2 cellular contexts compared by ENCODE assay signal in the genomic region with DNA sequence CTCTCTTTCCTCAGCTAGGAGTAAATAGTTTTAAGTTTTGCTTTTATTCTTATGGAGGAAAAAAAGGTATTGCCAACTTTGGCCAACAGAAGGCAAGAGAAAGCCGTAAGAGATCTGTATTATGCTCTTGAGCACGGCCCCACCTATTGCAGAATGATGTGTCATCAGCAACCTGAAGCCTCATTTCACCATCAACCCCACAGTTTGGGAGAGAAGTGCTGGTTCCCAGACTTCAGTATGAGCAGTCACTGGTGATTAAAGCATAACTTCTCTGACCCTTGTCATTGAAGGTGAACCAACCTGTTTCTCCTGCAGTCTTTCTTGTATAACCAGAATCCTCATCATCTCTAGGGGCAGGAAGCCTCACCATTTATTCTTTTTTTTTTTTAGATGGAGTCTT.
TF ChIP-seq lines count a peak whose summit lies in the region.

No MANE protein-coding gene starts in this region.

TF ChIP-seq in Ishikawa, 13 proteins besides CTCF, POLR2A, EP300 and RAD21 (continued from another document):
- TF ChIP-seq NFIC (IDR thresholded peaks at IDR 0.05) (peak; percentile 68; the same call in 1 of the 2 replicates), TAF1 (IDR thresholded peaks at IDR 0.05; ENCODE audit: low read depth) (no peak), TEAD4 (IDR thresholded peaks at IDR 0.05) (peak; percentile 77), ZBTB7A (IDR thresholded peaks at IDR 0.05; ENCODE audit: low read depth) (no peak), CEBPB (IDR thresholded peaks at IDR 0.05) (peak; percentile 86), EGR1 (IDR thresholded peaks at IDR 0.05) (no peak), MAX (IDR thresholded peaks at IDR 0.05) (peak; percentile 35; the same call in 1 of the 2 replicates), FOXM1 (IDR thresholded peaks at IDR 0.05; ENCODE audit: borderline replicate concordance, low read depth) (peak; percentile 63; the same call in 1 of the 2 replicates), REST (IDR thresholded peaks at IDR 0.05; ENCODE audit: low read depth) (no peak), YY1 (IDR thresholded peaks at IDR 0.05; ENCODE audit: low read depth) (peak; percentile 61; the same call in 1 of the 2 replicates), CREB1 (IDR thresholded peaks at IDR 0.05; ENCODE audit: low read depth) (no peak)
- TF ChIP-seq, protein P1, sequence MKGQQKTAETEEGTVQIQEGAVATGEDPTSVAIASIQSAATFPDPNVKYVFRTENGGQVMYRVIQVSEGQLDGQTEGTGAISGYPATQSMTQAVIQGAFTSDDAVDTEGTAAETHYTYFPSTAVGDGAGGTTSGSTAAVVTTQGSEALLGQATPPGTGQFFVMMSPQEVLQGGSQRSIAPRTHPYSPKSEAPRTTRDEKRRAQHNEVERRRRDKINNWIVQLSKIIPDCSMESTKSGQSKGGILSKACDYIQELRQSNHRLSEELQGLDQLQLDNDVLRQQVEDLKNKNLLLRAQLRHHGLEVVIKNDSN (IDR thresholded peaks at IDR 0.05): peak; percentile 16; the same call in 1 of the 2 replicates

TF ChIP-seq in SK-N-SH treated with all-trans-retinoic acid at 6 μM for 48 hours, 23 proteins besides CTCF, POLR2A, EP300 and RAD21:
- TF ChIP-seq BACH2 (CRISPR knock-in tag; IDR thresholded peaks at IDR 0.05; ENCODE audit: borderline replicate concordance) (no peak), SNAI2 (CRISPR knock-in tag; IDR thresholded peaks at IDR 0.05) (no peak), TSHZ2 (CRISPR knock-in tag; IDR thresholded peaks at IDR 0.05) (no peak), ISL1 (CRISPR knock-in tag; IDR thresholded peaks at IDR 0.05) (no peak), ARNTL (CRISPR knock-in tag; IDR thresholded peaks at IDR 0.05; ENCODE audit: borderline replicate concordance, low read depth) (no peak), CSDC2 (CRISPR knock-in tag; IDR thresholded peaks at IDR 0.05) (no peak), TCF4 (CRISPR knock-in tag; IDR thresholded peaks at IDR 0.05; ENCODE audit: borderline replicate concordance) (no peak), ZNF70 (CRISPR knock-in tag; IDR thresholded peaks at IDR 0.05) (no peak), ZFP30 (CRISPR knock-in tag; IDR thresholded peaks at IDR 0.05) (no peak), PPARA (CRISPR knock-in tag; IDR thresholded peaks at IDR 0.05; ENCODE audit: borderline replicate concordance) (no peak), ZC3H10 (CRISPR knock-in tag; IDR thresholded peaks at IDR 0.05) (no peak), ZNF8 (CRISPR knock-in tag; IDR thresholded peaks at IDR 0.05) (no peak), ESRRG (CRISPR knock-in tag; IDR thresholded peaks at IDR 0.05) (no peak), RARB (CRISPR knock-in tag; IDR thresholded peaks at IDR 0.05) (no peak)
- TF ChIP-seq, protein P2, sequence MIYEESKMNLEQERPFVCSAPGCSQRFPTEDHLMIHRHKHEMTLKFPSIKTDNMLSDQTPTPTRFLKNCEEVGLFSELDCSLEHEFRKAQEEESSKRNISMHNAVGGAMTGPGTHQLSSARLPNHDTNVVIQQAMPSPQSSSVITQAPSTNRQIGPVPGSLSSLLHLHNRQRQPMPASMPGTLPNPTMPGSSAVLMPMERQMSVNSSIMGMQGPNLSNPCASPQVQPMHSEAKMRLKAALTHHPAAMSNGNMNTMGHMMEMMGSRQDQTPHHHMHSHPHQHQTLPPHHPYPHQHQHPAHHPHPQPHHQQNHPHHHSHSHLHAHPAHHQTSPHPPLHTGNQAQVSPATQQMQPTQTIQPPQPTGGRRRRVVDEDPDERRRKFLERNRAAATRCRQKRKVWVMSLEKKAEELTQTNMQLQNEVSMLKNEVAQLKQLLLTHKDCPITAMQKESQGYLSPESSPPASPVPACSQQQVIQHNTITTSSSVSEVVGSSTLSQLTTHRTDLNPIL (CRISPR knock-in tag; IDR thresholded peaks at IDR 0.05; ENCODE audit: low read depth): no peak
